ENCODE assay signal across 14 cellular contexts in genomic region chr3:82293867-82294266, GRCh38.
DNase-seq lines count a peak whose midpoint lies in the region; ATAC-seq and TF ChIP-seq lines count a peak whose summit lies in the region.
"Had no signal": no experiment of that assay in that cellular context is flagged by ENCODE, and none has a peak within 500 bp of the region (broad histone marks: within the 10 kb centered on the region; RNA-seq: fewer than 3 reads in every experiment).

No MANE protein-coding gene starts in this region.

- no peak overlapping the region for H3K4me3 Mint-ChIP-seq in natural killer cell
- H3K4me3 Mint-ChIP-seq in T-helper 2 cell treated with Interferon-gamma antibody and Interleukin-4, amounts not matched to agents 5 μg/mL and 100 μg/mL, for 36 hours: no peak overlapping the region
- H3K4me3 Mint-ChIP-seq: activated CD4-positive, alpha-beta memory T cell treated with anti-CD3 and anti-CD28 coated beads for 36 hours; activated naive CD4-positive, alpha-beta T cell treated with anti-CD3 and anti-CD28 coated beads for 36 hours had no signal

- DNase-seq in GM13976 (ENCODE audit: low spot score) (peak; percentile 25), NCI-H82 treated with DMSO at 0.1 percent for 48 hours (lab: John Stamatoyannopoulos, UW; ENCODE audit: unreplicated experiment) (no peak), natural killer cell (no peak), RKO (ENCODE audit: low spot score) (no peak)
- DNase-seq in T-helper 2 cell treated with Interferon-gamma antibody and Interleukin-4, amounts not matched to agents 5 μg/mL and 100 μg/mL, for 36 hours (ENCODE audit: low spot score): no peak
- DNase-seq: activated CD4-positive, alpha-beta memory T cell treated with anti-CD3 and anti-CD28 coated beads for 36 hours; activated naive CD4-positive, alpha-beta T cell treated with anti-CD3 and anti-CD28 coated beads for 36 hours; NCI-H1436 treated with DMSO at 0.1 percent for 48 hours; NCI-H82; sigmoid colon; T-helper 1 cell had no signal

- intact Hi-C loops in natural killer cell (cut with micrococcal nuclease): no loop called here

- no peaks in the 10 kb centered on the region for H3K4me1 Mint-ChIP-seq in natural killer cell
- no peaks in the 10 kb centered on the region for H3K4me1 Mint-ChIP-seq in T-helper 2 cell treated with Interferon-gamma antibody and Interleukin-4, amounts not matched to agents 5 μg/mL and 100 μg/mL, for 36 hours (ENCODE audit: low read depth)

- no peak overlapping the region for H3K27ac Mint-ChIP-seq in natural killer cell
- H3K27ac Mint-ChIP-seq in T-helper 2 cell treated with Interferon-gamma antibody and Interleukin-4, amounts not matched to agents 5 μg/mL and 100 μg/mL, for 36 hours: no peak overlapping the region
- H3K27ac Mint-ChIP-seq: activated CD4-positive, alpha-beta memory T cell treated with anti-CD3 and anti-CD28 coated beads for 36 hours; activated naive CD4-positive, alpha-beta T cell treated with anti-CD3 and anti-CD28 coated beads for 36 hours had no signal

- ATAC-seq in GM19452 (IDR thresholded peaks at IDR 0.05; ENCODE audit: unreplicated experiment) (peak; percentile 70), HG02798 (IDR thresholded peaks at IDR 0.05; ENCODE audit: poor library complexity, unreplicated experiment) (peak; percentile 84), HG03432 (IDR thresholded peaks at IDR 0.05; ENCODE audit: unreplicated experiment) (peak; percentile 87), natural killer cell (no peak)

- H3K27me3 Mint-ChIP-seq in natural killer cell (ENCODE audit: low read depth in 2 of 2): no peaks in the 10 kb centered on the region
- H3K27me3 Mint-ChIP-seq in T-helper 2 cell treated with Interferon-gamma antibody and Interleukin-4, amounts not matched to agents 5 μg/mL and 100 μg/mL, for 36 hours (ENCODE audit: low read depth): no peaks in the 10 kb centered on the region
- H3K27me3 Mint-ChIP-seq: activated CD4-positive, alpha-beta memory T cell treated with anti-CD3 and anti-CD28 coated beads for 36 hours had no signal

- TF ChIP-seq CTCF in GM13976 (IDR thresholded peaks at IDR 0.05; ENCODE audit: borderline replicate concordance, control extremely low read depth, extremely low read depth, insufficient read depth, missing control alignments): no peak
- no peak for TF ChIP-seq CTCF in natural killer cell (IDR thresholded peaks at IDR 0.05)

- in situ Hi-C loops in GM13976 (cut with MboI; ENCODE audit: low sequenced_read_pairs, unreplicated experiment): no loop called here

- peaks cover 14 to 20% of the 10 kb centered on the region in 2 donors for H3K9me3 Mint-ChIP-seq in natural killer cell
- peaks cover 11% of the 10 kb centered on the region for H3K9me3 Mint-ChIP-seq in T-helper 2 cell treated with Interferon-gamma antibody and Interleukin-4, amounts not matched to agents 5 μg/mL and 100 μg/mL, for 36 hours

- H3K36me3 Mint-ChIP-seq in natural killer cell: peaks cover 7% of the 10 kb centered on the region
- H3K36me3 Mint-ChIP-seq in T-helper 2 cell treated with Interferon-gamma antibody and Interleukin-4, amounts not matched to agents 5 μg/mL and 100 μg/mL, for 36 hours (ENCODE audit: low read depth): no peaks in the 10 kb centered on the region
- H3K36me3 Mint-ChIP-seq: activated CD4-positive, alpha-beta memory T cell treated with anti-CD3 and anti-CD28 coated beads for 36 hours had no signal

Comparison
In these comparisons a context has a peak if more than half of its experiments do, and no peak if none do; other contexts are left out.
1. ATAC-seq: peak in GM19452 (single experiment), HG02798 (single experiment) and HG03432 (single experiment); none in natural killer cell (0 of 3).